In the genomic region with DNA sequence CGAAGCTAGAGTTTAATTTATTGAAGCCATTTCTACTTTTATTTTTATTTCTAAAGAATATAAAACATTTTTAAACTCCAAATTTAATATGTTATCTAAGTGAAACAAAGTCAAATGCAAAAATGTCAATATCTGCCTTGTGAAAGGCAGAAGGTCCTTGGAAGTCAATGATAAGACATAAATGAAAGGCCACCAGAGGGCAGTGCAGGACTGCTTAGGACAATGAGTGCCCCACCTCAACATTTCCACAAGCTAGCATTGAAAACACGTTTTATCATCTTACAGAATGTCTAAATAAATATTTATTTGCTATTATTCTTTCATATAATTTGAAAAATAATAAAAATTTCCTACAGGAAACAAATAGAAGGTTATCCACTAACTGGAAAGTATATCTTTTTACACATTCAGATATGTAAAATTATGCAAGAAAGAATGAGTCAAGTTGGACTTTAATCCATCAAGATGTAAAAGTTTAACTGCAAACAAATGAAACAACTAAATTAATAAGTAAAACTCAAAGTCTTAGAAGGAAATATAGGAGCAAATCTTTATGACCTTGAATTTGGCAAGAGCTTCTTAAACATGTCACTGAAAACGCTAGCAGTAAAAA, we compare ENCODE assay signal across 8 cellular contexts.
DNase-seq lines count a peak whose midpoint lies in the region; ATAC-seq, FAIRE-seq and TF ChIP-seq lines count a peak whose summit lies in the region.

No MANE protein-coding gene starts in this region.

- no peaks in the 10 kb centered on the region for H3K79me2 ChIP-seq in neural progenitor cell (ENCODE audit: low read depth)

- H4K20me1 ChIP-seq in neural progenitor cell (ENCODE audit: low read depth) = no peaks in the 10 kb centered on the region

- H3K27ac Mint-ChIP-seq in activated CD8-positive, alpha-beta T cell treated with anti-CD3 and anti-CD28 coated beads for 36 hours = no peak overlapping the region
- H3K27ac Mint-ChIP-seq in neural progenitor cell = no peak overlapping the region

- H3K9ac ChIP-seq in neural progenitor cell = no peak overlapping the region

- H3K36me3 Mint-ChIP-seq in activated CD8-positive, alpha-beta T cell treated with anti-CD3 and anti-CD28 coated beads for 36 hours (ENCODE audit: low read depth) = no peaks in the 10 kb centered on the region
- no peaks in the 10 kb centered on the region for H3K36me3 Mint-ChIP-seq in neural progenitor cell

- no peaks in the 10 kb centered on the region for H3K4me1 ChIP-seq in neural progenitor cell
- no peaks in the 10 kb centered on the region for H3K4me1 ChIP-seq in vagina

- peak; percentile 96 for FAIRE-seq in A204.1 (lab: Jason Lieb, UNC)

- H3K27me3 Mint-ChIP-seq in activated CD8-positive, alpha-beta T cell treated with anti-CD3 and anti-CD28 coated beads for 36 hours = no peaks in the 10 kb centered on the region
- peaks cover 4% of the 10 kb centered on the region for H3K27me3 Mint-ChIP-seq in neural progenitor cell (ENCODE audit: insufficient read depth, low read depth)

- H3K9me3 ChIP-seq in neural progenitor cell (ENCODE audit: low read depth) = no peaks in the 10 kb centered on the region
- H3K9me3 ChIP-seq in vagina = no peaks in the 10 kb centered on the region

- no peaks in the 10 kb centered on the region for H3F3A ChIP-seq in neural progenitor cell (ENCODE audit: low read depth)

- no peak overlapping the region for H3K27ac ChIP-seq in neural progenitor cell
- H3K27ac ChIP-seq in vagina = no peak overlapping the region

- H3K4me3 Mint-ChIP-seq in activated CD8-positive, alpha-beta T cell treated with anti-CD3 and anti-CD28 coated beads for 36 hours = no peak overlapping the region
- no peak overlapping the region for H3K4me3 Mint-ChIP-seq in neural progenitor cell

- peak; percentile 63 for TF ChIP-seq CTCF in GM12872 (IDR thresholded peaks at IDR 0.05; ENCODE audit: insufficient read depth, low read depth, low read length)
- TF ChIP-seq CTCF in activated CD8-positive, alpha-beta T cell treated with anti-CD3 and anti-CD28 coated beads for 36 hours (IDR thresholded peaks at IDR 0.05) = peak; percentile 85
- TF ChIP-seq CTCF in neural progenitor cell (IDR thresholded peaks at IDR 0.05) = peak; percentile 76
- TF ChIP-seq CTCF in vagina (IDR thresholded peaks at IDR 0.05) = peak; percentile 49 to 66 (median 56)

- CTCF ChIA-PET in activated CD8-positive, alpha-beta T cell treated with anti-CD3 and anti-CD28 coated beads for 36 hours (lab: Charles Lee) = interaction anchor here (0.7 to 3.8 kb wide), 27 partner anchors 10 to 244 kb away, joined by 3 to 26 read pairs (median 4); no protein-coding TSS in a partner anchor

- H3K36me3 ChIP-seq in neural progenitor cell = no peaks in the 10 kb centered on the region
- H3K36me3 ChIP-seq in vagina = no peaks in the 10 kb centered on the region

- no peak overlapping the region for H3K4me2 ChIP-seq in neural progenitor cell

- peak; percentile 65 for ATAC-seq in HG03175 (IDR thresholded peaks at IDR 0.05; ENCODE audit: unreplicated experiment)
- no peak for ATAC-seq in activated CD8-positive, alpha-beta T cell treated with anti-CD3 and anti-CD28 coated beads for 36 hours

- H3K27me3 ChIP-seq in neural progenitor cell (no peaks in the 10 kb centered on the region), vagina (no peaks in the 10 kb centered on the region)

- DNase-seq in NCI-H460 (ENCODE audit: extremely low read depth, low read depth) = peak; percentile 74
- DNase-seq in activated CD8-positive, alpha-beta T cell treated with anti-CD3 and anti-CD28 coated beads for 36 hours = peak; percentile 82
- peak; percentile 66 for DNase-seq in fibroblast of gingiva (ENCODE audit: low read depth)
- peak; percentile 89 for DNase-seq in neural progenitor cell (ENCODE audit: low spot score)
- DNase-seq in vagina (ENCODE audit: extremely low spot score in 2 of 2) = no peak

- POLR2A ChIA-PET in activated CD8-positive, alpha-beta T cell treated with anti-CD3 and anti-CD28 coated beads for 36 hours (lab: Charles Lee) = no interaction called here

- H3K9me3 Mint-ChIP-seq in activated CD8-positive, alpha-beta T cell treated with anti-CD3 and anti-CD28 coated beads for 36 hours = no peaks in the 10 kb centered on the region
- H3K9me3 Mint-ChIP-seq in neural progenitor cell = no peaks in the 10 kb centered on the region

- H3K4me3 ChIP-seq in neural progenitor cell = no peak overlapping the region
- H3K4me3 ChIP-seq in vagina = no peak overlapping the region

- H3K4me1 Mint-ChIP-seq in activated CD8-positive, alpha-beta T cell treated with anti-CD3 and anti-CD28 coated beads for 36 hours (ENCODE audit: low read depth) = no peaks in the 10 kb centered on the region
- H3K4me1 Mint-ChIP-seq in neural progenitor cell = no peaks in the 10 kb centered on the region

- H2AFZ ChIP-seq in neural progenitor cell (replicated peaks) = no peak overlapping the region

- TF ChIP-seq POLR2A in vagina (IDR thresholded peaks at IDR 0.05) = no peak

- intact Hi-C loops in activated CD8-positive, alpha-beta T cell treated with anti-CD3 and anti-CD28 coated beads for 36 hours (cut with micrococcal nuclease) = loop anchor here (2.0 kb wide), 1 partner anchor 25 kb away; no protein-coding TSS in a partner anchor
- intact Hi-C loops in vagina (cut with DNase I) = no loop called here

Comparison
In these comparisons a context has a peak if more than half of its experiments do, and no peak if none do; other contexts are left out.
1. DNase-seq: peak in NCI-H460 (single experiment), activated CD8-positive, alpha-beta T cell treated with anti-CD3 and anti-CD28 coated beads for 36 hours (single experiment), fibroblast of gingiva (single experiment) and neural progenitor cell (single experiment); none in vagina (0 of 2).
2. Peak in every context shown above with its lines, with median percentiles within 50 percentile points of each other: CTCF ChIP-seq.